1 cellular context compared by ENCODE assay signal in the genomic region with DNA sequence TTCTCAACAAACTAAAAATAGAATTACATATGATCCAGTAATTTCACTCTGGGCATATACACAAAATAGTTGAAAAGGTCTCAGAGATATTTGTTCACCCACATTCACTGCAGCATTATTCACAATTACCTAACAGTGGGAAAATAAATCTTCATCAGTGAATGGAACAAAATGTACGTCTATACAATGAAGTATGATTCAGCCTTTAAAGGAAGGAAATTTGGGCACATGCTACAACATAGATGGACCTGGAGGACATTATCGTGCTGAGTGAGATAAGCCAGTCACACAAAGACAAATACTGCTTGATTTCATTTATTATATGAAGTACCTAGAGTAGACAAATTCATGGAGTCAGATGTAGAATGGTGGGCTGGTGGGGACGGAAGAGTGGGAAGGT.
TF ChIP-seq lines count a peak whose summit lies in the region.

No MANE protein-coding gene starts in this region.

TF ChIP-seq in endothelial cell of umbilical vein, 7 proteins besides CTCF, POLR2A, EP300 and RAD21:
- TF ChIP-seq FOS (IDR thresholded peaks at IDR 0.05; ENCODE audit: borderline replicate concordance, insufficient read depth, low read length) (peak; percentile 26), GATA2 (IDR thresholded peaks at IDR 0.05; ENCODE audit: insufficient read depth, insufficient read length, low read depth, low read length) (no peak), MYC (IDR thresholded peaks at IDR 0.05; ENCODE audit: low read depth, low read length) (no peak), JUN (IDR thresholded peaks at IDR 0.05; ENCODE audit: borderline replicate concordance, insufficient read depth, insufficient read length, low read depth) (peak; percentile 53)
